15 cellular contexts compared by ENCODE assay signal in genomic region chr9:127196826-127197145, GRCh38.
"Had no signal": no experiment of that assay in that cellular context is flagged by ENCODE, and none has a peak within 500 bp of the region (broad histone marks: within the 10 kb centered on the region; RNA-seq: fewer than 3 reads in every experiment).

No MANE protein-coding gene starts in this region.

- H3K9me3 Mint-ChIP-seq: activated CD4-positive, alpha-beta memory T cell treated with anti-CD3 and anti-CD28 coated beads for 36 hours; activated T-cell treated with anti-CD3 and anti-CD28 coated beads, Interleukin-2, amount 50 U/mL, for 24 hours; natural killer cell treated with Interleukin-12 subunit alpha and Interleukin-12 subunit beta and Interleukin-15 and Interleukin-18, amount 100 ng/mL, for 72 hours; stimulated activated naive CD8-positive, alpha-beta T cell treated with anti-CD3 and anti-CD28 coated beads, Interleukin-15, amount 100 ng/mL, for 72 hours had no signal

- ATAC-seq: activated CD4-positive, alpha-beta T cell treated with anti-CD3 and anti-CD28 coated beads for 36 hours; left lung; natural killer cell treated with Interleukin-12 subunit alpha and Interleukin-12 subunit beta and Interleukin-15 and Interleukin-18, amount 100 ng/mL, for 72 hours; stimulated activated naive CD8-positive, alpha-beta T cell treated with anti-CD3 and anti-CD28 coated beads, Interleukin-15, amount 100 ng/mL, for 72 hours; T-helper 17 cell had no signal

- H3K27me3 ChIP-seq: cardiac muscle cell, left lung had no signal

- DNase-seq: activated CD4-positive, alpha-beta memory T cell treated with anti-CD3 and anti-CD28 coated beads for 36 hours; activated CD4-positive, alpha-beta T cell treated with anti-CD3 and anti-CD28 coated beads for 36 hours; activated effector memory CD4-positive, alpha-beta T cell treated with Interleukin-2 at 50 U/mL for 16 hours; activated naive CD4-positive, alpha-beta T cell treated with anti-CD3 and anti-CD28 coated beads, Interleukin-2, amount 50 U/mL, for 16 hours; activated T-cell treated with anti-CD3 and anti-CD28 coated beads, Interleukin-2, amount 50 U/mL, for 24 hours; cortex of kidney; effector memory CD4-positive, alpha-beta T cell; foreskin melanocyte; left lung; occipital lobe; stimulated activated naive CD8-positive, alpha-beta T cell treated with anti-CD3 and anti-CD28 coated beads, Interleukin-15, amount 100 ng/mL, for 72 hours; T-helper 17 cell had no signal

- H3K27ac Mint-ChIP-seq: activated CD4-positive, alpha-beta memory T cell treated with anti-CD3 and anti-CD28 coated beads for 36 hours; activated CD4-positive, alpha-beta T cell treated with anti-CD3 and anti-CD28 coated beads for 36 hours; activated T-cell treated with anti-CD3 and anti-CD28 coated beads, Interleukin-2, amount 50 U/mL, for 24 hours; natural killer cell treated with Interleukin-12 subunit alpha and Interleukin-12 subunit beta and Interleukin-15 and Interleukin-18, amount 100 ng/mL, for 72 hours; T-helper 17 cell had no signal

- H3K36me3 Mint-ChIP-seq: activated CD4-positive, alpha-beta memory T cell treated with anti-CD3 and anti-CD28 coated beads for 36 hours; natural killer cell treated with Interleukin-12 subunit alpha and Interleukin-12 subunit beta and Interleukin-15 and Interleukin-18, amount 100 ng/mL, for 72 hours had no signal

- H3K36me3 ChIP-seq: cardiac muscle cell, left lung, thoracic aorta had no signal

- H3K27ac ChIP-seq: cardiac muscle cell, left lung, thoracic aorta had no signal

- H3K9me3 ChIP-seq: left lung, thoracic aorta had no signal

- H3K4me3 ChIP-seq: cardiac muscle cell, left lung, thoracic aorta had no signal

- H3K27me3 Mint-ChIP-seq: activated CD4-positive, alpha-beta memory T cell treated with anti-CD3 and anti-CD28 coated beads for 36 hours; activated T-cell treated with anti-CD3 and anti-CD28 coated beads, Interleukin-2, amount 50 U/mL, for 24 hours; natural killer cell treated with Interleukin-12 subunit alpha and Interleukin-12 subunit beta and Interleukin-15 and Interleukin-18, amount 100 ng/mL, for 72 hours; T-helper 17 cell had no signal

- H3K4me3 Mint-ChIP-seq: activated CD4-positive, alpha-beta memory T cell treated with anti-CD3 and anti-CD28 coated beads for 36 hours; activated CD4-positive, alpha-beta T cell treated with anti-CD3 and anti-CD28 coated beads for 36 hours; activated T-cell treated with anti-CD3 and anti-CD28 coated beads, Interleukin-2, amount 50 U/mL, for 24 hours; natural killer cell treated with Interleukin-12 subunit alpha and Interleukin-12 subunit beta and Interleukin-15 and Interleukin-18, amount 100 ng/mL, for 72 hours; stimulated activated naive CD8-positive, alpha-beta T cell treated with anti-CD3 and anti-CD28 coated beads, Interleukin-15, amount 100 ng/mL, for 72 hours; T-helper 17 cell had no signal
